Comparison of ENCODE assay signal across 8 cellular contexts in genomic region chr19:1469936-1470863, GRCh38. TPM values are rescaled to one million over a fixed set of nuclear protein-coding genes. Genes with fewer than 3 reads are reported as not detected.
DNase-seq lines count a peak whose midpoint lies in the region; ATAC-seq and TF ChIP-seq lines count a peak whose summit lies in the region.

No MANE protein-coding gene starts in this region.

- peak overlapping the region; percentile 41 to 85 for H3K4me3 Mint-ChIP-seq in CD14-positive monocyte
- H3K4me3 Mint-ChIP-seq in activated CD4-positive, alpha-beta T cell treated with anti-CD3 and anti-CD28 coated beads, Interleukin-2, amount 10 ng/mL, durations not matched to agents 24 days and 14 days = peak overlapping the region; percentile 73
- H3K4me3 Mint-ChIP-seq in nephron = peak overlapping the region; percentile 46 to 71 (median 66)

- peaks cover 60% of the 10 kb centered on the region for H3K4me1 ChIP-seq in stomach smooth muscle (ENCODE audit: control insufficient read depth, insufficient read depth, low read length)

- peaks cover 6 to 10% of the 10 kb centered on the region in 2 donors for H3K36me3 Mint-ChIP-seq in CD14-positive monocyte
- peaks cover 1% of the 10 kb centered on the region for H3K36me3 Mint-ChIP-seq in activated CD4-positive, alpha-beta T cell treated with anti-CD3 and anti-CD28 coated beads, Interleukin-2, amount 10 ng/mL, durations not matched to agents 24 days and 14 days (ENCODE audit: low read depth)
- no peaks in the 10 kb centered on the region for H3K36me3 Mint-ChIP-seq in nephron (ENCODE audit: low read depth)

- TF ChIP-seq CTCF in CD14-positive monocyte (IDR thresholded peaks at IDR 0.05) = no peak
- TF ChIP-seq CTCF in nephron (IDR thresholded peaks at IDR 0.05; ENCODE audit: unreplicated experiment in 3 of 3) = no peak
- no peak for TF ChIP-seq CTCF in lower leg skin (IDR thresholded peaks at IDR 0.05)

- H3K27ac ChIP-seq in stomach smooth muscle (ENCODE audit: low read length) = no peak overlapping the region

- H3K9me3 Mint-ChIP-seq in CD14-positive monocyte = peaks cover 0 to 19% (median 2%) of the 10 kb centered on the region in 7 donors
- no peaks in the 10 kb centered on the region for H3K9me3 Mint-ChIP-seq in activated CD4-positive, alpha-beta T cell treated with anti-CD3 and anti-CD28 coated beads, Interleukin-2, amount 10 ng/mL, durations not matched to agents 24 days and 14 days
- no peaks in the 10 kb centered on the region for H3K9me3 Mint-ChIP-seq in nephron

- H3K27ac Mint-ChIP-seq in CD14-positive monocyte = no peak overlapping the region
- no peak overlapping the region for H3K27ac Mint-ChIP-seq in activated CD4-positive, alpha-beta T cell treated with anti-CD3 and anti-CD28 coated beads, Interleukin-2, amount 10 ng/mL, durations not matched to agents 24 days and 14 days
- H3K27ac Mint-ChIP-seq in nephron = no peak overlapping the region

- H3K36me3 ChIP-seq in stomach smooth muscle (ENCODE audit: control insufficient read depth in 2 of 2, insufficient read depth in 2 of 2, low read length in 2 of 2) = no peaks in the 10 kb centered on the region

- ATAC-seq in GM21786 (IDR thresholded peaks at IDR 0.05; ENCODE audit: unreplicated experiment) = no peak

- DNase-seq in CD14-positive monocyte (ENCODE audit: low spot score) (no peak), NCI-H1105 (lab: John Stamatoyannopoulos, UW) (peak; percentile 82), lower leg skin (ENCODE audit: low spot score in 2 of 2) (no peak)
- peak; percentile 94 for DNase-seq in activated CD4-positive, alpha-beta T cell treated with anti-CD3 and anti-CD28 coated beads, Interleukin-2, amount 10 ng/mL, durations not matched to agents 24 days and 14 days
- peak; percentile 57 for DNase-seq in effector CD4-positive, alpha-beta T cell

- H3K4me3 ChIP-seq in stomach smooth muscle (ENCODE audit: low read length in 2 of 2) (peak overlapping the region; percentile 35 to 54), lower leg skin (ENCODE audit: low read depth, poor library complexity, severe bottlenecking) (no peak overlapping the region)

- no peaks in the 10 kb centered on the region for H3K9me3 ChIP-seq in stomach smooth muscle (ENCODE audit: control insufficient read depth in 2 of 2, low read length in 2 of 2)

- WGBS in lower leg skin, 2 donors = 1 to 5% methylated on average over 4 to 23 of the region's 90 CpGs

- intact Hi-C loops in CD14-positive monocyte (cut with micrococcal nuclease) (no loop called here), lower leg skin (cut with DNase I; ENCODE audit: low total_unique reads) (no loop called here)
- intact Hi-C loops in activated CD4-positive, alpha-beta T cell treated with anti-CD3 and anti-CD28 coated beads, Interleukin-2, amount 10 ng/mL, durations not matched to agents 24 days and 14 days (cut with micrococcal nuclease) = loop anchor here (2.0 to 5.0 kb wide), 2 partner anchors 25 to 287 kb away; no protein-coding TSS in a partner anchor

- no peak overlapping the region for H3K9ac ChIP-seq in stomach smooth muscle (ENCODE audit: low read length in 2 of 2)

- H3K4me1 Mint-ChIP-seq in CD14-positive monocyte (peaks cover 19% of the 10 kb centered on the region), nephron (peaks cover 5% of the 10 kb centered on the region)
- peaks cover 2% of the 10 kb centered on the region for H3K4me1 Mint-ChIP-seq in activated CD4-positive, alpha-beta T cell treated with anti-CD3 and anti-CD28 coated beads, Interleukin-2, amount 10 ng/mL, durations not matched to agents 24 days and 14 days

- no peak for TF ChIP-seq POLR2A in lower leg skin (IDR thresholded peaks at IDR 0.05)

- H3K27me3 ChIP-seq in stomach smooth muscle (ENCODE audit: control insufficient read depth in 1 of 2, insufficient read depth in 2 of 2, low read length in 2 of 2) = peaks cover 49 to 77% of the 10 kb centered on the region in 2 donors

- H3K27me3 Mint-ChIP-seq in CD14-positive monocyte (ENCODE audit: low read depth in 3 of 3) (peaks cover 43 to 87% (median 59%) of the 10 kb centered on the region in 3 donors), nephron (ENCODE audit: low read depth) (peaks cover 61% of the 10 kb centered on the region)
- peaks cover 6% of the 10 kb centered on the region for H3K27me3 Mint-ChIP-seq in activated CD4-positive, alpha-beta T cell treated with anti-CD3 and anti-CD28 coated beads, Interleukin-2, amount 10 ng/mL, durations not matched to agents 24 days and 14 days

RNA-seq across cellular contexts. Expression of gene C19orf25, which starts 8.8 kb away (rescaled TPM):
- 10 to 100 TPM; 19.9 to 20.9 TPM for polyA plus RNA-seq in CD14-positive monocyte
- 34.0 and 38.0 TPM in 2 replicates for total RNA-seq in activated CD4-positive, alpha-beta T cell treated with anti-CD3 and anti-CD28 coated beads, Interleukin-2, amount 10 ng/mL, durations not matched to agents 24 days and 14 days
- 10 to 100 TPM; 34.3 to 49.6 (median 45.7) TPM for total RNA-seq in lower leg skin

RNA-seq across cellular contexts. Expression of gene PCSK4, which starts 19.9 kb away (rescaled TPM):
- under 1 TPM in 1 of 2 donors, not detected in 1; 0.34 TPM for polyA plus RNA-seq in CD14-positive monocyte
- 1.0 and 1.6 TPM in 2 replicates for total RNA-seq in activated CD4-positive, alpha-beta T cell treated with anti-CD3 and anti-CD28 coated beads, Interleukin-2, amount 10 ng/mL, durations not matched to agents 24 days and 14 days
- 1 to 10 TPM; 1.2 to 6.5 (median 2.9) TPM for total RNA-seq in lower leg skin

RNA-seq across cellular contexts. Expression of gene APC2, which starts 20.3 kb away (rescaled TPM):
- not detected for polyA plus RNA-seq in CD14-positive monocyte
- 0.16 and 0.24 TPM in 2 replicates for total RNA-seq in activated CD4-positive, alpha-beta T cell treated with anti-CD3 and anti-CD28 coated beads, Interleukin-2, amount 10 ng/mL, durations not matched to agents 24 days and 14 days
- total RNA-seq in lower leg skin = 1 to 10 TPM in 1 of 4 donors, under 1 TPM in 2, not detected in 1; 0.11 to 1.1 (median 0.23) TPM

RNA-seq across cellular contexts. Expression of gene REEP6, which starts 20.8 kb away (rescaled TPM):
- 1 to 10 TPM in 1 of 2 donors, under 1 TPM in 1; 0.51 to 1.8 TPM for polyA plus RNA-seq in CD14-positive monocyte
- total RNA-seq in activated CD4-positive, alpha-beta T cell treated with anti-CD3 and anti-CD28 coated beads, Interleukin-2, amount 10 ng/mL, durations not matched to agents 24 days and 14 days = 1.1 and 1.7 TPM in 2 replicates
- 1 to 10 TPM; 6.3 to 8.8 (median 6.6) TPM for total RNA-seq in lower leg skin

RNA-seq across cellular contexts. Expression of gene RPS15, which starts 32.0 kb away (rescaled TPM):
- 1,000 to 10,000 TPM; 1,318 to 1,526 TPM for polyA plus RNA-seq in CD14-positive monocyte
- 1,536 and 1,542 TPM in 2 replicates for total RNA-seq in activated CD4-positive, alpha-beta T cell treated with anti-CD3 and anti-CD28 coated beads, Interleukin-2, amount 10 ng/mL, durations not matched to agents 24 days and 14 days
- 1,000 to 10,000 TPM; 2,226 to 7,190 (median 4,396) TPM for total RNA-seq in lower leg skin

Comparison
In these comparisons a context has a peak if more than half of its experiments do, and no peak if none do; other contexts are left out.
1. DNase-seq: peak in NCI-H1105 (single experiment), activated CD4-positive, alpha-beta T cell treated with anti-CD3 and anti-CD28 coated beads, Interleukin-2, amount 10 ng/mL, durations not matched to agents 24 days and 14 days (single experiment) and effector CD4-positive, alpha-beta T cell (single experiment); none in CD14-positive monocyte (single experiment) and lower leg skin (0 of 2).
2. Peak in every context shown above with its lines, with median percentiles within 50 percentile points of each other: H3K4me3 Mint-ChIP-seq.